8 cellular contexts compared by ENCODE assay signal in genomic region chr1:118077331-118078055, GRCh38.
A peak's percentile ranks its signal among the peaks of the same experiment; 100 is the strongest.
DNase-seq lines count a peak whose midpoint lies in the region; ATAC-seq and TF ChIP-seq lines count a peak whose summit lies in the region.

No MANE protein-coding gene starts in this region.

- H3K4me3 ChIP-seq in HFF-Myc (replicated peaks; ENCODE audit: low read depth, low read length), result no peak overlapping the region
- H3K4me3 ChIP-seq in iPS-18a (ENCODE audit: low read length), result no peak overlapping the region

- no peaks in the 10 kb centered on the region for H3K27me3 ChIP-seq in iPS-18a (ENCODE audit: control insufficient read depth, insufficient read depth, low read length)

- peaks cover 27% of the 10 kb centered on the region for H3K4me1 ChIP-seq in iPS-18a (ENCODE audit: control insufficient read depth, low read depth, low read length)

- H3K9ac ChIP-seq in iPS-18a (ENCODE audit: low read length), result peak overlapping the region; percentile 2

- in situ Hi-C loops in SK-MEL-5 (cut with HindIII; ENCODE audit: low pct_unique_long_range_greater_than_20kb, low sequenced_read_pairs), result no loop called here

- no peaks in the 10 kb centered on the region for H3K9me3 ChIP-seq in iPS-18a (ENCODE audit: control insufficient read depth, low read depth, low read length)

- peak overlapping the region; percentile 30 for H3K27ac ChIP-seq in iPS-18a (ENCODE audit: low read length)

- peak; percentile 48 for TF ChIP-seq CTCF in HFF-Myc (IDR thresholded peaks at IDR 0.05; ENCODE audit: low read depth, low read length, missing control alignments)

- DNase-seq in AG08395 (ENCODE audit: low spot score) (peak; percentile 12), HFF-Myc (ENCODE audit: extremely low read depth, low read depth) (no peak), SK-MEL-5 (ENCODE audit: low read depth, low spot score) (peak; percentile 45), OCI-M2 (lab: John Stamatoyannopoulos, UW; ENCODE audit: unreplicated experiment) (no peak)
- DNase-seq in effector CD4-positive, alpha-beta T cell, result no peak

- ATAC-seq in GM19467 (IDR thresholded peaks at IDR 0.05; ENCODE audit: unreplicated experiment), result no peak
- no peak for ATAC-seq in HG03378 (IDR thresholded peaks at IDR 0.05; ENCODE audit: unreplicated experiment)

- no peaks in the 10 kb centered on the region for H3K36me3 ChIP-seq in iPS-18a (ENCODE audit: control insufficient read depth, low read depth, low read length)

Comparison
In these comparisons a context has a peak if more than half of its experiments do, and no peak if none do; other contexts are left out.
1. DNase-seq: peak in AG08395 (single experiment) and SK-MEL-5 (single experiment); none in HFF-Myc (single experiment), effector CD4-positive, alpha-beta T cell (single experiment) and OCI-M2 (single experiment).